ENCODE assay signal across 14 cellular contexts in genomic region chr1:198667186-198667585, GRCh38. TPM values are rescaled to one million over a fixed set of nuclear protein-coding genes. Genes with fewer than 3 reads are reported as not detected.
DNase-seq lines count a peak whose midpoint lies in the region; ATAC-seq and FAIRE-seq lines count a peak whose summit lies in the region.
"Had no signal": no experiment of that assay in that cellular context is flagged by ENCODE, and none has a peak within 500 bp of the region (broad histone marks: within the 10 kb centered on the region; RNA-seq: fewer than 3 reads in every experiment).

No MANE protein-coding gene starts in this region.

- peaks cover 86% of the 10 kb centered on the region for H3K4me1 Mint-ChIP-seq in activated naive CD4-positive, alpha-beta T cell treated with anti-CD3 and anti-CD28 coated beads, Interleukin-2, amount 10 ng/mL, durations not matched to agents 7 days and 5 days
- peaks cover 88% of the 10 kb centered on the region for H3K4me1 Mint-ChIP-seq in stimulated activated naive CD8-positive, alpha-beta T cell treated with anti-CD3 and anti-CD28 coated beads, Interleukin-15, amount 100 ng/mL, for 72 hours

- no peaks in the 10 kb centered on the region for H3K36me3 ChIP-seq in SK-N-MC (ENCODE audit: insufficient read depth, low read length)
- peaks cover 17% of the 10 kb centered on the region for H3K36me3 ChIP-seq in effector memory CD4-positive, alpha-beta T cell (ENCODE audit: control insufficient read depth, insufficient read depth, low read length)

- H3K4me3 ChIP-seq in SK-N-MC = no peak overlapping the region
- peak overlapping the region; percentile 4 for H3K4me3 ChIP-seq in effector memory CD4-positive, alpha-beta T cell (ENCODE audit: insufficient read depth, low read depth, low read length, poor library complexity, severe bottlenecking)
- H3K4me3 ChIP-seq: MG63 had no signal

- H3K9me3 ChIP-seq in SK-N-MC (ENCODE audit: low read depth, low read length) = no peaks in the 10 kb centered on the region
- H3K9me3 ChIP-seq in effector memory CD4-positive, alpha-beta T cell (ENCODE audit: control insufficient read depth, low read length) = no peaks in the 10 kb centered on the region

- FAIRE-seq in frontal cortex (lab: Jason Lieb, UNC) = no peak

- H3K4me1 ChIP-seq in effector memory CD4-positive, alpha-beta T cell (ENCODE audit: control insufficient read depth, insufficient read depth, low read length, poor library complexity, severe bottlenecking) = peaks cover 72% of the 10 kb centered on the region

- peaks cover 79% of the 10 kb centered on the region for H3K36me3 Mint-ChIP-seq in activated naive CD4-positive, alpha-beta T cell treated with anti-CD3 and anti-CD28 coated beads, Interleukin-2, amount 10 ng/mL, durations not matched to agents 7 days and 5 days

- no peak for ATAC-seq in stimulated activated naive CD8-positive, alpha-beta T cell treated with anti-CD3 and anti-CD28 coated beads, Interleukin-15, amount 100 ng/mL, for 72 hours
- no peak for ATAC-seq in HG03025 (IDR thresholded peaks at IDR 0.05; ENCODE audit: low FRiP score, unreplicated experiment)
- ATAC-seq: HCT116 had no signal

- CTCF ChIA-PET in activated naive CD4-positive, alpha-beta T cell treated with anti-CD3 and anti-CD28 coated beads, Interleukin-2, amount 10 ng/mL, durations not matched to agents 7 days and 5 days (lab: Charles Lee) = interaction anchor here (1.0 to 2.1 kb wide), 4 partner anchors 10 to 18 kb away, joined by 3 to 6 read pairs (median 4); no protein-coding TSS in a partner anchor

- no peaks in the 10 kb centered on the region for H3K27me3 Mint-ChIP-seq in activated naive CD4-positive, alpha-beta T cell treated with anti-CD3 and anti-CD28 coated beads, Interleukin-2, amount 10 ng/mL, durations not matched to agents 7 days and 5 days
- H3K27me3 Mint-ChIP-seq in stimulated activated naive CD8-positive, alpha-beta T cell treated with anti-CD3 and anti-CD28 coated beads, Interleukin-15, amount 100 ng/mL, for 72 hours = no peaks in the 10 kb centered on the region

- H3K27ac ChIP-seq in SK-N-MC = peak overlapping the region; percentile 61
- peak overlapping the region; percentile 83 for H3K27ac ChIP-seq in effector memory CD4-positive, alpha-beta T cell (ENCODE audit: insufficient read depth, low read length, poor library complexity, severe bottlenecking)

- no peaks in the 10 kb centered on the region for H3K9me3 Mint-ChIP-seq in activated naive CD4-positive, alpha-beta T cell treated with anti-CD3 and anti-CD28 coated beads, Interleukin-2, amount 10 ng/mL, durations not matched to agents 7 days and 5 days
- no peaks in the 10 kb centered on the region for H3K9me3 Mint-ChIP-seq in stimulated activated naive CD8-positive, alpha-beta T cell treated with anti-CD3 and anti-CD28 coated beads, Interleukin-15, amount 100 ng/mL, for 72 hours

- no peak for DNase-seq in activated naive CD4-positive, alpha-beta T cell treated with anti-CD3 and anti-CD28 coated beads, Interleukin-2, amount 10 ng/mL, durations not matched to agents 7 days and 5 days
- DNase-seq in activated naive CD4-positive, alpha-beta T cell (lab: John Stamatoyannopoulos, UW) = no peak
- DNase-seq in SK-N-MC (ENCODE audit: low read depth, low spot score) = no peak
- DNase-seq in effector memory CD4-positive, alpha-beta T cell = no peak
- DNase-seq in stimulated activated naive CD8-positive, alpha-beta T cell treated with anti-CD3 and anti-CD28 coated beads, Interleukin-15, amount 100 ng/mL, for 72 hours = no peak
- no peak for DNase-seq in frontal cortex (ENCODE audit: low spot score in 2 of 2)
- DNase-seq in glomerular visceral epithelial cell (ENCODE audit: extremely low spot score) = no peak
- DNase-seq: DMS 273 treated with DMSO at 0.1 percent for 48 hours, MG63, NCI-H2081, substantia nigra had no signal

- H3K9ac ChIP-seq in SK-N-MC (ENCODE audit: insufficient read length) = no peak overlapping the region

- H3K4me3 Mint-ChIP-seq in activated naive CD4-positive, alpha-beta T cell treated with anti-CD3 and anti-CD28 coated beads, Interleukin-2, amount 10 ng/mL, durations not matched to agents 7 days and 5 days = no peak overlapping the region
- peak overlapping the region; percentile 61 to 79 for H3K4me3 Mint-ChIP-seq in stimulated activated naive CD8-positive, alpha-beta T cell treated with anti-CD3 and anti-CD28 coated beads, Interleukin-15, amount 100 ng/mL, for 72 hours

- no peaks in the 10 kb centered on the region for H3K27me3 ChIP-seq in effector memory CD4-positive, alpha-beta T cell (replicated peaks; ENCODE audit: control insufficient read depth, insufficient read depth, low read length, poor library complexity, severe bottlenecking)
- H3K27me3 ChIP-seq: MG63 had no signal

- H3K27ac Mint-ChIP-seq in activated naive CD4-positive, alpha-beta T cell treated with anti-CD3 and anti-CD28 coated beads, Interleukin-2, amount 10 ng/mL, durations not matched to agents 7 days and 5 days = peak overlapping the region; percentile 60
- peak overlapping the region in 1 of 2 donors; percentile 99 for H3K27ac Mint-ChIP-seq in stimulated activated naive CD8-positive, alpha-beta T cell treated with anti-CD3 and anti-CD28 coated beads, Interleukin-15, amount 100 ng/mL, for 72 hours

RNA-seq across cellular contexts. Expression of gene PTPRC, which starts 28.3 kb away (rescaled TPM):
- total RNA-seq in frontal cortex = 2.9 TPM
- total RNA-seq: lung microvascular endothelial cell had no signal
